Comparison of ENCODE assay signal across 18 cellular contexts in the genomic region with DNA sequence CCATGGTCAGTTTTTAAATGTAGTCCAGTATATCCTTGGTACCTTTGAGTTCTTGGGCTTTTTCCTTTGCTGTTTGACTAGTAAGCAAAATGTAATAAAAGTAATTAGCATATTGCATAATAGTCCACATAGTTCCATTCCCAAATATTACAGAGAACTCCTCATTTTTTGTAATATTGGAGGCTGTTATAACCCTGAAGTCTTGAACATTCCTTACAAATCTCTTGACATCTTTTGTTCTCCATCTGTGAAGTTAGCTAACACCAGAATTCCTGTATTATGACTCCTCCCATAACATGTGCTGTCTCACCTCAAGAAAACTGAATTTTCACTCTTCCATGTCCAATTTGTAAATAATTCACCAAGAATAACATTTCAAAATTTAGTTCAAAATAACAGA. TPM values are rescaled to one million over a fixed set of nuclear protein-coding genes. Genes with fewer than 3 reads are reported as not detected.
A peak's percentile ranks its signal among the peaks of the same experiment; 100 is the strongest.
DNase-seq lines count a peak whose midpoint lies in the region; ATAC-seq, FAIRE-seq and TF ChIP-seq lines count a peak whose summit lies in the region.
"Had no signal": no experiment of that assay in that cellular context is flagged by ENCODE, and none has a peak within 500 bp of the region (broad histone marks: within the 10 kb centered on the region; RNA-seq: fewer than 3 reads in every experiment).

No MANE protein-coding gene starts in this region.

- H3K27me3 ChIP-seq in astrocyte (ENCODE audit: insufficient read depth, low read length), result no peaks in the 10 kb centered on the region
- H3K27me3 ChIP-seq: brain microvascular endothelial cell had no signal

- no peaks in the 10 kb centered on the region for H3K36me3 ChIP-seq in astrocyte (ENCODE audit: insufficient read depth, low read length)
- H3K36me3 ChIP-seq: brain microvascular endothelial cell had no signal

- no peak for ATAC-seq in GM18868 (IDR thresholded peaks at IDR 0.05; ENCODE audit: unreplicated experiment)
- ATAC-seq in HG02870 (IDR thresholded peaks at IDR 0.05; ENCODE audit: unreplicated experiment), result no peak
- ATAC-seq in HG02885 (IDR thresholded peaks at IDR 0.05; ENCODE audit: poor library complexity, unreplicated experiment), result no peak
- ATAC-seq: left lobe of liver had no signal

- no peak for TF ChIP-seq CTCF in astrocyte (IDR thresholded peaks at IDR 0.05; ENCODE audit: insufficient read depth, low read depth, low read length)

- H3K9ac ChIP-seq in astrocyte (ENCODE audit: low read length), result no peak overlapping the region

- peaks cover 28% of the 10 kb centered on the region for H4K20me1 ChIP-seq in astrocyte (ENCODE audit: insufficient read depth, low read length)

- H3K4me3 Mint-ChIP-seq in astrocyte (ENCODE audit: unreplicated experiment), result peak overlapping the region; percentile 20

- H3K27ac Mint-ChIP-seq in astrocyte (ENCODE audit: unreplicated experiment), result no peak overlapping the region

- DNase-seq in AG08395 (ENCODE audit: low spot score) (peak; percentile 25), GM03348 (ENCODE audit: low spot score) (peak; percentile 53), astrocyte (ENCODE audit: low read depth) (peak; percentile 46), kidney tubule cell (ENCODE audit: low spot score) (peak; percentile 64), medulla oblongata (ENCODE audit: extremely low spot score) (no peak)
- DNase-seq: activated naive CD4-positive, alpha-beta T cell treated with Interleukin-2 at 50 U/mL for 16 hours; brain microvascular endothelial cell; effector CD4-positive, alpha-beta T cell; foreskin fibroblast; GF-D8; Kasumi-1; NCI-H2171 treated with DMSO at 0.1 percent for 48 hours had no signal

- H3K4me3 ChIP-seq in astrocyte (ENCODE audit: insufficient read depth, low read depth, low read length), result no peak overlapping the region

- H3K27ac ChIP-seq in astrocyte (ENCODE audit: low read depth, low read length), result no peak overlapping the region
- H3K27ac ChIP-seq: brain microvascular endothelial cell, RWPE1, VCaP had no signal

- H3K9me3 Mint-ChIP-seq in astrocyte (ENCODE audit: unreplicated experiment), result no peaks in the 10 kb centered on the region

- no peaks in the 10 kb centered on the region for H3K27me3 Mint-ChIP-seq in astrocyte (ENCODE audit: low read depth, unreplicated experiment)

- H3K9me3 ChIP-seq in astrocyte (ENCODE audit: insufficient read depth, low read depth, low read length), result no peaks in the 10 kb centered on the region

- peaks cover 3% of the 10 kb centered on the region for H3K36me3 Mint-ChIP-seq in astrocyte (ENCODE audit: low read depth, unreplicated experiment)

- H3K4me1 Mint-ChIP-seq in astrocyte (ENCODE audit: low read depth, unreplicated experiment), result peaks cover 29% of the 10 kb centered on the region

- peaks cover 14% of the 10 kb centered on the region for H3K4me1 ChIP-seq in astrocyte (ENCODE audit: insufficient read depth, low read length)

- no peak overlapping the region for H3K4me2 ChIP-seq in astrocyte (ENCODE audit: low read length)

- peaks cover 95% of the 10 kb centered on the region for H3K79me2 ChIP-seq in astrocyte (ENCODE audit: insufficient read depth, low read length)

- no peak for FAIRE-seq in astrocyte (lab: Jason Lieb, UNC)

- no peak overlapping the region for H2AFZ ChIP-seq in astrocyte (ENCODE audit: low read depth, low read length)

RNA-seq across cellular contexts. Expression of a gene that starts 17.1 kb away (rescaled TPM):
- 56.4 and 63.3 TPM in 2 replicates for total RNA-seq in astrocyte
